ENCODE assay signal across 1 cellular context in genomic region chr13:72198967-72199601, GRCh38.
TF ChIP-seq lines count a peak whose summit lies in the region.

No MANE protein-coding gene starts in this region.

TF ChIP-seq in H1, 55 proteins besides CTCF, POLR2A, EP300 and RAD21:
- TF ChIP-seq TEAD4 (IDR thresholded peaks at IDR 0.05; ENCODE audit: low read depth, low read length), result no peak
- TF ChIP-seq CHD2 (IDR thresholded peaks at IDR 0.05; ENCODE audit: low read length), result no peak
- TF ChIP-seq TAF7 (optimal IDR thresholded peaks at IDR 0.05; ENCODE audit: borderline replicate concordance, low read depth, low read length), result no peak
